13 cellular contexts compared by ENCODE assay signal in the genomic region with DNA sequence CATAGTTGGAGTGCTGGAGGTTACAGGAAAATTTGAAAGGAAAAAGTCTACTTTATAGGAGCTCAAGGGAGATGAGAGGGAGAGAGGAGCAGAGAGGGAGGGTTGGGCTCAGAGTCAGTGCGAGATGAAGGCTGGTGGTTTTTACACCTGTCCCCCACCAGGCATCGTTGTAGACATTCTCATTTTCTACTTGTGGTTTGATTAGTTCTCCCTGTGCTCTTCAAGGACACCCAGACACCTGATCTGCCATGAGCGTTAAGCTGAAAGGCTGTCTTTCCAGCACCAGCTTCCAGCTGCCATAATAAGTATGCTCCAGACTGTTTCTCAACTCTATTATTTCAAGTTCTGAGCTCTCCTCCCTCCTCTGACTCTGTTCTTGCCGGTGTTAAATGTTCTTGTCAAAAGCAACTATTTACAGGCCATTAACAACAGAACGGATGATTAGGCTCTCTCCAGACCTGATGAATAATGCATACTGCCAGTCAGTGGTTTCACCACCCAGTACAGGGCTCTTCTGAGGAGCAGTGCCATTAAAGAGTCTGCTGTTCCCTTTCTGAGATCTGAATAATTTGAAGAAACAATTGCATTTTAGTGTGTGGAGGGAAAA.
"Had no signal": no experiment of that assay in that cellular context is flagged by ENCODE, and none has a peak within 500 bp of the region (broad histone marks: within the 10 kb centered on the region; RNA-seq: fewer than 3 reads in every experiment).

No MANE protein-coding gene starts in this region.

- H3K36me3 ChIP-seq: breast epithelium, gastrocnemius medialis, neural progenitor cell, right lobe of liver had no signal

- H3K27me3 Mint-ChIP-seq: activated CD4-positive, alpha-beta memory T cell treated with anti-CD3 and anti-CD28 coated beads for 36 hours; activated naive CD8-positive, alpha-beta T cell; stimulated activated memory B cell treated with anti-CD40 and anti-IgM and Interleukin-4, amounts not matched to agents 10 μg/mL and 1 μg/mL and 100 μg/mL, for 72 hours; type B pancreatic cell had no signal

- DNase-seq: activated CD4-positive, alpha-beta memory T cell treated with anti-CD3 and anti-CD28 coated beads for 36 hours; activated gamma-delta T cell; activated T-cell treated with anti-CD3 and anti-CD28 coated beads, Interleukin-2, amount 50 U/mL, for 4 hours; gastrocnemius medialis; left ventricle myocardium superior; right lobe of liver; stimulated activated CD4-positive, alpha-beta T cell treated with anti-CD3 and anti-CD28 coated beads, Interleukin-1b, Interleukin-23, amount 100 ng/mL, for 48 hours; T-helper 9 cell had no signal

- H3K9me3 Mint-ChIP-seq: activated CD4-positive, alpha-beta memory T cell treated with anti-CD3 and anti-CD28 coated beads for 36 hours; activated T-cell treated with anti-CD3 and anti-CD28 coated beads, Interleukin-2, amount 50 U/mL, for 4 hours; neural progenitor cell had no signal

- H3K4me3 Mint-ChIP-seq: activated CD4-positive, alpha-beta memory T cell treated with anti-CD3 and anti-CD28 coated beads for 36 hours; activated naive CD8-positive, alpha-beta T cell; activated T-cell treated with anti-CD3 and anti-CD28 coated beads, Interleukin-2, amount 50 U/mL, for 4 hours; neural progenitor cell; stimulated activated memory B cell treated with anti-CD40 and anti-IgM and Interleukin-4, amounts not matched to agents 10 μg/mL and 1 μg/mL and 100 μg/mL, for 72 hours; type B pancreatic cell had no signal

- H3K4me3 ChIP-seq: breast epithelium, gastrocnemius medialis, neural progenitor cell, right lobe of liver had no signal

- H3K27ac Mint-ChIP-seq: activated CD4-positive, alpha-beta memory T cell treated with anti-CD3 and anti-CD28 coated beads for 36 hours; activated naive CD8-positive, alpha-beta T cell; neural progenitor cell; stimulated activated memory B cell treated with anti-CD40 and anti-IgM and Interleukin-4, amounts not matched to agents 10 μg/mL and 1 μg/mL and 100 μg/mL, for 72 hours; type B pancreatic cell had no signal

- ATAC-seq: activated T-cell treated with anti-CD3 and anti-CD28 coated beads, Interleukin-2, amount 50 U/mL, for 4 hours; gastrocnemius medialis; left ventricle myocardium superior; right lobe of liver; stimulated activated memory B cell treated with anti-CD40 and anti-IgM and Interleukin-4, amounts not matched to agents 10 μg/mL and 1 μg/mL and 100 μg/mL, for 72 hours had no signal

- H3K9me3 ChIP-seq: breast epithelium, gastrocnemius medialis, right lobe of liver had no signal

- H3K4me1 ChIP-seq: breast epithelium, gastrocnemius medialis, right lobe of liver had no signal

- H3K36me3 Mint-ChIP-seq: activated CD4-positive, alpha-beta memory T cell treated with anti-CD3 and anti-CD28 coated beads for 36 hours; activated naive CD8-positive, alpha-beta T cell; stimulated activated memory B cell treated with anti-CD40 and anti-IgM and Interleukin-4, amounts not matched to agents 10 μg/mL and 1 μg/mL and 100 μg/mL, for 72 hours; type B pancreatic cell had no signal

- H3K27me3 ChIP-seq: breast epithelium, gastrocnemius medialis, neural progenitor cell, right lobe of liver had no signal

- H3K4me1 Mint-ChIP-seq: stimulated activated memory B cell treated with anti-CD40 and anti-IgM and Interleukin-4, amounts not matched to agents 10 μg/mL and 1 μg/mL and 100 μg/mL, for 72 hours had no signal

- H3K27ac ChIP-seq: breast epithelium, gastrocnemius medialis, neural progenitor cell, right lobe of liver had no signal
